In the genomic region with DNA sequence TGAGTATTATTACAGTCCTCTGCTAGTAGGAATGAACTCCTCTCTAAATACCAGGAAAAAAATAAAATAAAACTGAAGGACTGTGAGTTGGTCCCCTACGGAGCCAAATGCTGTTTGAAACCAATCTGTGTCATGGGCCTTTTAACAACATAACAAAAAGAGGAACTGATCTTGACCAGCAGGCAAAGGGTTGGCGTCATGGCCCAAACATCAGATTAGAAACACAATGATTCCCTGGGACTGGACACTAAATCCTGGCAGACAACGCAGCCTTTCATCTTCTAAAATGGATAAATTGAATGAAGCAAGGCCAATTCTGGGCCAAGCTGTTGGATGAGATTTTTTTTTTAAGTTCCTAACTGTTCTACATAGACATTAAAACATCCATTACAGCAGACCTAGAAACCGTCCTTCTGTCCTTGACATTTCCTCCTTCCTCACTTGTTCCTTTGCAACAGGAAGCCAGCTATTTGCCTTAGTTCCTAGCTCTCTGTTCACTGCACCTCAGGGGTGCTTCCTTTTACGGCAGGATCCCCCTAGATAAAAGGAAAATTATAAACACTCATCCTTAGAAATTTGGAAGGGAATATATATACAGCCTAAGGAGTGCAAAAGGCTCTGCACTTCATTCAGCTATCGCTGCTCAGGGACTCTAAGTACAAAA, we compare ENCODE assay signal across 27 cellular contexts. TPM values are rescaled to one million over a fixed set of nuclear protein-coding genes. Genes with fewer than 3 reads are reported as not detected.
A peak's percentile ranks its signal among the peaks of the same experiment; 100 is the strongest.
DNase-seq lines count a peak whose midpoint lies in the region; ATAC-seq, FAIRE-seq and TF ChIP-seq lines count a peak whose summit lies in the region.
"Had no signal": no experiment of that assay in that cellular context is flagged by ENCODE, and none has a peak within 500 bp of the region (broad histone marks: within the 10 kb centered on the region; RNA-seq: fewer than 3 reads in every experiment).

No MANE protein-coding gene starts in this region.

- no peaks in the 10 kb centered on the region for H4K20me1 ChIP-seq in HepG2 (ENCODE audit: insufficient read depth, low read length)
- H4K20me1 ChIP-seq in GM12878 (ENCODE audit: control insufficient read depth, insufficient read depth) = no peaks in the 10 kb centered on the region

- POLR2A ChIA-PET in HepG2 (lab: Yijun Ruan, JAX) = no interaction called here
- POLR2A ChIA-PET in GM12878 (lab: Charles Lee) = no interaction called here

- CTCF ChIA-PET in HepG2 (lab: Yijun Ruan, JAX; ENCODE audit: low intra/inter-chr PET ratio, low total read pairs) (no interaction called here), GM12878 (lab: Yijun Ruan, JAX) (interaction anchor here (0.8 kb wide), 1 partner anchor 66 kb away, joined by 3 read pairs; no protein-coding TSS in a partner anchor)

- TF ChIP-seq EP300 in HepG2 (IDR thresholded peaks at IDR 0.05; ENCODE audit: low read depth in 2 of 2, low read length in 2 of 2) (no peak), HepG2 (CRISPR knock-in tag; IDR thresholded peaks at IDR 0.05; ENCODE audit: borderline replicate concordance) (no peak), GM12878 (IDR thresholded peaks at IDR 0.05; ENCODE audit: borderline replicate concordance in 1 of 2, control insufficient read depth in 1 of 2, low read depth in 2 of 2, low read length in 2 of 2) (no peak), ovary (IDR thresholded peaks at IDR 0.05) (no peak)

- FAIRE-seq in HepG2 (lab: Jason Lieb, UNC) (no peak), GM12878 (lab: Jason Lieb, UNC) (no peak)
- FAIRE-seq: A549 had no signal

- H3K9ac ChIP-seq in HepG2 (ENCODE audit: insufficient read depth, low read depth, low read length) (no peak overlapping the region), GM12878 (ENCODE audit: control insufficient read depth, insufficient read depth, low read length) (no peak overlapping the region)

- H3K79me2 ChIP-seq in HepG2 (ENCODE audit: insufficient read depth, low read length) (no peaks in the 10 kb centered on the region), GM12878 (ENCODE audit: control insufficient read depth, insufficient read depth, low read length) (no peaks in the 10 kb centered on the region)

- H3K4me1 ChIP-seq in HepG2 (ENCODE audit: insufficient read depth, low read length) = peaks cover 15% of the 10 kb centered on the region
- H3K4me1 ChIP-seq in right lobe of liver = no peaks in the 10 kb centered on the region
- no peaks in the 10 kb centered on the region for H3K4me1 ChIP-seq in GM12878 (ENCODE audit: control insufficient read depth, insufficient read depth, low read length)
- peaks cover 6% of the 10 kb centered on the region for H3K4me1 ChIP-seq in ovary (ENCODE audit: insufficient read depth)
- H3K4me1 ChIP-seq: A549, foreskin keratinocyte had no signal

- RAD21 ChIA-PET in GM12878 (lab: Charles Lee; ENCODE audit: unreplicated experiment) = no interaction called here

- ATAC-seq in HepG2 (no peak), right lobe of liver (no peak), GM12878 (peak; percentile 86), GM19463 (IDR thresholded peaks at IDR 0.05; ENCODE audit: unreplicated experiment) (no peak), HG02642 (IDR thresholded peaks at IDR 0.05; ENCODE audit: poor library complexity, unreplicated experiment) (no peak)
- ATAC-seq: A549; activated CD8-positive, alpha-beta T cell treated with anti-CD3 and anti-CD28 coated beads, Interleukin-2, amount 10 ng/mL, durations not matched to agents 7 days and 5 days; foreskin keratinocyte; Panc1 had no signal

- TF ChIP-seq CTCF in HepG2 (CRISPR knock-in tag; IDR thresholded peaks at IDR 0.05) (no peak), right lobe of liver (IDR thresholded peaks at IDR 0.05) (no peak), GM12878 (IDR thresholded peaks at IDR 0.05 in 2 of 3, conservative IDR thresholded peaks at IDR 0.05 in 1 of 3; ENCODE audit: control insufficient read depth in 2 of 3, extremely low read depth in 1 of 3, insufficient read depth in 1 of 3, low read depth in 3 of 3, low read length in 3 of 3) (no peak), ovary (IDR thresholded peaks at IDR 0.05) (no peak)

- BruUV-seq in HepG2 (replicated peaks; lab: Mats Ljungman, UMichigan) (no TSS peak), GM12878 (replicated peaks; lab: Mats Ljungman, UMichigan) (no TSS peak)

- DNase-seq in HepG2 (ENCODE audit: low spot score) (peak; percentile 16), right lobe of liver (no peak), KBM-7 (peak; percentile 23), GM12878 (ENCODE audit: low read depth, low spot score) (no peak), ecto neural progenitor cell (ENCODE audit: low spot score) (no peak), ovary (no peak)
- DNase-seq: activated CD4-positive, CD25-positive, alpha-beta regulatory T cell treated with anti-CD3 and anti-CD28 coated beads, Interleukin-2, amount 50 U/mL, for 72 hours; activated CD8-positive, alpha-beta T cell treated with anti-CD3 and anti-CD28 coated beads, Interleukin-2, amount 10 ng/mL, durations not matched to agents 7 days and 5 days; activated naive CD4-positive, alpha-beta T cell treated with Interleukin-2 at 50 U/mL for 16 hours; activated T-cell treated with anti-CD3 and anti-CD28 coated beads, Interleukin-2, amount 50 U/mL, for 24 hours; aorta; C1 segment of cervical spinal cord; central memory CD4-positive, alpha-beta T cell; EL; erythroblast; foreskin keratinocyte; islet precursor cell; NCI-H146; NCI-H2171; NCI-H748 treated with DMSO at 0.1 percent for 48 hours; nucleus accumbens had no signal

- SMC1A ChIA-PET in GM12878 (lab: Charles Lee; ENCODE audit: uncharacterized antibody, unreplicated experiment) = no interaction called here

- 9% methylated on average over 6 of the region's 6 CpGs for WGBS in HepG2 (ENCODE audit: low lambda C conversion rate)
- 51% methylated on average over 6 of the region's 6 CpGs for WGBS in right lobe of liver (ENCODE audit: insufficient coverage, low coverage, low lambda C conversion rate, missing lambda C conversion rate)
- WGBS in GM12878 (ENCODE audit: insufficient coverage, insufficient replicate concordance, low lambda C conversion rate, missing lambda C conversion rate) = 12% methylated on average over 6 of the region's 6 CpGs
- 19 to 32% (median 22%) methylated on average over 6 of the region's 6 CpGs for WGBS in ovary, 3 donors

- H3K9me3 ChIP-seq in HepG2 (ENCODE audit: low read length) = no peaks in the 10 kb centered on the region
- no peaks in the 10 kb centered on the region for H3K9me3 ChIP-seq in right lobe of liver
- H3K9me3 ChIP-seq in GM12878 (replicated peaks; ENCODE audit: control insufficient read depth, insufficient read depth, low read length) = no peaks in the 10 kb centered on the region
- H3K9me3 ChIP-seq in ovary = no peaks in the 10 kb centered on the region
- H3K9me3 ChIP-seq: A549 had no signal

- H3K27me3 ChIP-seq in HepG2 (ENCODE audit: control insufficient read depth in 1 of 2, insufficient read depth in 2 of 2, low read length in 2 of 2) (peaks cover 0 to 16% of the 10 kb centered on the region in 2 experiments; a peak in 1 of 5 replicates), right lobe of liver (no peaks in the 10 kb centered on the region), GM12878 (replicated peaks in 1 of 2; ENCODE audit: control insufficient read depth in 2 of 2, insufficient read depth in 2 of 2, low read length in 1 of 2) (peaks cover 0 to 4% of the 10 kb centered on the region in 2 experiments; a peak in 1 of 4 replicates), ovary (no peaks in the 10 kb centered on the region)

- TF ChIP-seq POLR2A in HepG2 (IDR thresholded peaks at IDR 0.05; ENCODE audit: insufficient read depth in 1 of 2, low read depth in 2 of 2, low read length in 2 of 2) (no peak), right lobe of liver (IDR thresholded peaks at IDR 0.05) (no peak), GM12878 (IDR thresholded peaks at IDR 0.05; ENCODE audit: low read depth, low read length) (no peak), ovary (IDR thresholded peaks at IDR 0.05) (no peak)

- H3K4me3 ChIP-seq in HepG2 (replicated peaks in 1 of 3; ENCODE audit: insufficient read depth in 1 of 3, low read depth in 2 of 3, low read length in 3 of 3) = no peak overlapping the region
- H3K4me3 ChIP-seq in right lobe of liver = no peak overlapping the region
- H3K4me3 ChIP-seq in GM12878 = no peak overlapping the region
- H3K4me3 ChIP-seq in ovary = no peak overlapping the region
- H3K4me3 ChIP-seq: A549 had no signal

- H3K27ac ChIP-seq in HepG2 (ENCODE audit: extremely low read length, insufficient read depth, low read length) (no peak overlapping the region), right lobe of liver (no peak overlapping the region), GM12878 (ENCODE audit: control insufficient read depth, insufficient read depth) (no peak overlapping the region), ovary (no peak overlapping the region)
- H3K27ac ChIP-seq: A549, foreskin keratinocyte had no signal

- TF ChIP-seq RAD21 in HepG2 (CRISPR knock-in tag; IDR thresholded peaks at IDR 0.05) (no peak), GM12878 (IDR thresholded peaks at IDR 0.05; ENCODE audit: insufficient read depth, low read depth, low read length) (no peak)

- intact Hi-C loops in HepG2 (cut with micrococcal nuclease; ENCODE audit: unreplicated experiment) (no loop called here), right lobe of liver (cut with DNase I) (no loop called here), GM12878 (cut with micrococcal nuclease; ENCODE audit: unreplicated experiment) (no loop called here), ovary (cut with DNase I) (no loop called here)

- no peaks in the 10 kb centered on the region for H3K36me3 ChIP-seq in HepG2 (replicated peaks in 1 of 2; ENCODE audit: control insufficient read depth in 1 of 2, insufficient read depth in 2 of 2, low read length in 2 of 2)
- no peaks in the 10 kb centered on the region for H3K36me3 ChIP-seq in right lobe of liver
- H3K36me3 ChIP-seq in GM12878 (ENCODE audit: control insufficient read depth in 2 of 2, insufficient read depth in 2 of 2, low read length in 1 of 2) = no peaks in the 10 kb centered on the region
- no peaks in the 10 kb centered on the region for H3K36me3 ChIP-seq in ovary

- H3K4me2 ChIP-seq in HepG2 (ENCODE audit: low read depth, low read length) = 0 out of 2 replicates have a peak overlapping the region, but pooled peaks have one; percentile 21
- no peak overlapping the region for H3K4me2 ChIP-seq in GM12878 (ENCODE audit: control insufficient read depth, insufficient read depth)
- H3K4me2 ChIP-seq: A549 had no signal

- H2AFZ ChIP-seq in HepG2 (ENCODE audit: low read length) (peak overlapping the region; percentile 18), GM12878 (ENCODE audit: control insufficient read depth, low read depth, low read length) (no peak overlapping the region)

- in situ Hi-C loops in HepG2 (cut with HindIII; ENCODE audit: extremely low pct_ligation_motif_present, low pct_unique_long_range_greater_than_20kb) (no loop called here), KBM-7 (cut with MboI; ENCODE audit: low pct_unique_long_range_greater_than_20kb, low sequenced_read_pairs) (no loop called here), GM12878 (cut with MboI) (no loop called here)

RNA-seq across cellular contexts. Expression of a gene that starts 21.6 kb away (rescaled TPM):
- total RNA-seq in HepG2 (2016; rRNA removed; fragmentation: Illumina TruSeq; extraction: Trizol) (1.3 and 2.0 TPM in 2 replicates), right lobe of liver (not detected), GM12878 (2014; rRNA removed) (not detected in 2 replicates), GM12878 (2014; rRNA removed; fragmentation: Illumina TruSeq; extraction: Trizol) (not detected in 2 replicates), GM12878 (2021) (not detected in 2 replicates), ovary (1 to 10 TPM in 1 of 7 donors, under 1 TPM in 2, not detected in 4; 0.36 to 1.4 (median 0.79) TPM)
- 0.62 and 0.81 TPM in 2 replicates for total RNA-seq in HepG2 (2016; cell fraction: cytosol; rRNA removed; fragmentation: Illumina TruSeq; extraction: Trizol; ENCODE audit: low read depth)
- 1.2 and 1.6 TPM in 2 replicates for total RNA-seq in HepG2 (2016; cell fraction: insoluble cytoplasmic fraction; rRNA removed; fragmentation: Illumina TruSeq; extraction: Trizol)
- 1.5 TPM in 2 replicates for total RNA-seq in HepG2 (2016; cell fraction: membrane; rRNA removed; fragmentation: Illumina TruSeq; extraction: Trizol)
- total RNA-seq in HepG2 (2016; cell fraction: nucleus; rRNA removed; fragmentation: Illumina TruSeq; extraction: Trizol) = 0.75 and 2.1 TPM in 2 replicates
- polyA plus RNA-seq in HepG2 (2011; rRNA removed) (0.59 and 0.81 TPM in 2 replicates), GM12878 (2011; rRNA removed) (not detected in 2 replicates), GM12878 (2014; fragmentation: Illumina TruSeq; extraction: Trizol) (not detected in 2 replicates), GM12878 (2014; fragmentation: Nextera tagmentation; extraction: Ambion mirVana) (not detected), GM12878 (2014; rRNA removed) (not detected in 2 replicates), GM12878 (2016; fragmentation: Nextera tagmentation; extraction: Ambion mirVana) (not detected), ovary (under 1 TPM in 1 of 2 donors, not detected in 1; 0.15 TPM)
- 0.81 and 0.94 TPM in 2 replicates for polyA plus RNA-seq in HepG2 (2011; cell fraction: cytosol; rRNA removed)
- 0.11 and 0.29 TPM in 2 replicates for polyA plus RNA-seq in HepG2 (2011; cell fraction: nucleus; rRNA removed)
- 0.48 and 0.64 TPM in 2 replicates for polyA plus RNA-seq in HepG2 (2012)
- 0.52 and 1.4 TPM in 2 replicates for polyA plus RNA-seq in HepG2 (2016; cell fraction: cytosol; fragmentation: Illumina TruSeq; extraction: Trizol; ENCODE audit: low read depth)
- 1.1 and 1.2 TPM in 2 replicates for polyA plus RNA-seq in HepG2 (2016; cell fraction: insoluble cytoplasmic fraction; fragmentation: Illumina TruSeq; extraction: Trizol; ENCODE audit: low read depth)
- 1.3 TPM in 2 replicates for polyA plus RNA-seq in HepG2 (2016; cell fraction: membrane; fragmentation: Illumina TruSeq; extraction: Trizol; ENCODE audit: low read depth)
- 0.79 and 1.1 TPM in 2 replicates for polyA plus RNA-seq in HepG2 (2016; cell fraction: nucleus; fragmentation: Illumina TruSeq; extraction: Trizol; ENCODE audit: insufficient read depth, low read depth)
- polyA minus RNA-seq in HepG2 (2011; rRNA and poly(A)+ RNA removed; ENCODE audit: low replicate concordance) = 1.6 TPM in 1 of 2 replicates, not detected in the other
- 0.35 and 0.79 TPM in 2 replicates for polyA minus RNA-seq in HepG2 (2011; cell fraction: cytosol; rRNA and poly(A)+ RNA removed)
- 1.0 and 1.7 TPM in 2 replicates for polyA minus RNA-seq in HepG2 (2011; cell fraction: nucleus; rRNA and poly(A)+ RNA removed)
- not detected in 2 replicates for total RNA-seq in GM12878 (2013; cell fraction: nucleolus; rRNA removed)
- polyA plus RNA-seq in GM12878 (2011; ENCODE audit: low read depth) = not detected
- polyA plus RNA-seq in GM12878 (2011; cell fraction: cytosol; rRNA removed) = not detected in 2 replicates
- polyA plus RNA-seq in GM12878 (2011; cell fraction: nucleus; rRNA removed) = not detected in 2 replicates
- polyA plus RNA-seq in GM12878 (2012) = not detected in 2 replicates
- not detected in 2 replicates for polyA minus RNA-seq in GM12878 (2011; rRNA and poly(A)+ RNA removed)
- polyA minus RNA-seq in GM12878 (2011; cell fraction: cytosol; rRNA and poly(A)+ RNA removed) = not detected in 2 replicates
- polyA minus RNA-seq in GM12878 (2011; cell fraction: nucleus; rRNA and poly(A)+ RNA removed) = not detected in 2 replicates
- total RNA-seq: activated CD8-positive, alpha-beta T cell treated with anti-CD3 and anti-CD28 coated beads, Interleukin-2, amount 10 ng/mL, durations not matched to agents 7 days and 5 days; aorta; foreskin keratinocyte; lower leg skin; urinary bladder had no signal
- polyA plus RNA-seq: A549, aorta, foreskin keratinocyte had no signal

RNA-seq across cellular contexts. Expression of a gene that starts 59.6 kb away (rescaled TPM):
- total RNA-seq in HepG2 (2016; rRNA removed; fragmentation: Illumina TruSeq; extraction: Trizol) (11.1 and 18.6 TPM in 2 replicates), right lobe of liver (1 to 10 TPM; 3.4 to 8.7 (median 5.1) TPM), GM12878 (2014; rRNA removed) (9.1 and 10.6 TPM in 2 replicates), GM12878 (2014; rRNA removed; fragmentation: Illumina TruSeq; extraction: Trizol) (15.5 and 16.5 TPM in 2 replicates), GM12878 (2021) (9.0 and 10.1 TPM in 2 replicates), ovary (10 to 100 TPM; 12.1 to 40.7 (median 20.9) TPM)
- total RNA-seq in HepG2 (2016; cell fraction: cytosol; rRNA removed; fragmentation: Illumina TruSeq; extraction: Trizol; ENCODE audit: low read depth) = 3.7 and 4.8 TPM in 2 replicates
- 11.2 and 19.6 TPM in 2 replicates for total RNA-seq in HepG2 (2016; cell fraction: insoluble cytoplasmic fraction; rRNA removed; fragmentation: Illumina TruSeq; extraction: Trizol)
- 9.0 and 9.6 TPM in 2 replicates for total RNA-seq in HepG2 (2016; cell fraction: membrane; rRNA removed; fragmentation: Illumina TruSeq; extraction: Trizol)
- 23.8 and 31.9 TPM in 2 replicates for total RNA-seq in HepG2 (2016; cell fraction: nucleus; rRNA removed; fragmentation: Illumina TruSeq; extraction: Trizol)
- polyA plus RNA-seq in HepG2 (2011; rRNA removed) (4.0 and 4.5 TPM in 2 replicates), GM12878 (2011; rRNA removed) (10.0 and 14.4 TPM in 2 replicates), GM12878 (2014; fragmentation: Illumina TruSeq; extraction: Trizol) (11.8 and 17.3 TPM in 2 replicates), GM12878 (2014; fragmentation: Nextera tagmentation; extraction: Ambion mirVana) (1 to 10 TPM; 3.5 to 4.3 TPM), GM12878 (2014; rRNA removed) (7.6 and 10.2 TPM in 2 replicates), GM12878 (2016; fragmentation: Nextera tagmentation; extraction: Ambion mirVana) (1 to 10 TPM; 6.3 to 6.7 TPM), ovary (10 to 100 TPM; 13.1 to 22.7 TPM)
- 1.9 and 3.7 TPM in 2 replicates for polyA plus RNA-seq in HepG2 (2011; cell fraction: cytosol; rRNA removed)
- 4.1 and 4.8 TPM in 2 replicates for polyA plus RNA-seq in HepG2 (2011; cell fraction: nucleus; rRNA removed)
- polyA plus RNA-seq in HepG2 (2012) = 4.2 and 4.6 TPM in 2 replicates
- polyA plus RNA-seq in HepG2 (2016; cell fraction: cytosol; fragmentation: Illumina TruSeq; extraction: Trizol; ENCODE audit: low read depth) = 1.6 and 1.7 TPM in 2 replicates
- polyA plus RNA-seq in HepG2 (2016; cell fraction: insoluble cytoplasmic fraction; fragmentation: Illumina TruSeq; extraction: Trizol; ENCODE audit: low read depth) = 8.9 and 9.5 TPM in 2 replicates
- 2.7 and 4.0 TPM in 2 replicates for polyA plus RNA-seq in HepG2 (2016; cell fraction: membrane; fragmentation: Illumina TruSeq; extraction: Trizol; ENCODE audit: low read depth)
- 31.8 and 33.9 TPM in 2 replicates for polyA plus RNA-seq in HepG2 (2016; cell fraction: nucleus; fragmentation: Illumina TruSeq; extraction: Trizol; ENCODE audit: insufficient read depth, low read depth)
- polyA minus RNA-seq in HepG2 (2011; rRNA and poly(A)+ RNA removed; ENCODE audit: low replicate concordance) = 6.1 and 6.8 TPM in 2 replicates
- 5.4 and 7.4 TPM in 2 replicates for polyA minus RNA-seq in HepG2 (2011; cell fraction: cytosol; rRNA and poly(A)+ RNA removed)
- 23.5 and 24.7 TPM in 2 replicates for polyA minus RNA-seq in HepG2 (2011; cell fraction: nucleus; rRNA and poly(A)+ RNA removed)
- 13.7 and 14.2 TPM in 2 replicates for total RNA-seq in GM12878 (2013; cell fraction: nucleolus; rRNA removed)
- polyA plus RNA-seq in GM12878 (2011; ENCODE audit: low read depth) = 2.9 TPM
- polyA plus RNA-seq in GM12878 (2011; cell fraction: cytosol; rRNA removed) = 6.2 and 6.3 TPM in 2 replicates
- 10.5 and 14.5 TPM in 2 replicates for polyA plus RNA-seq in GM12878 (2011; cell fraction: nucleus; rRNA removed)
- polyA plus RNA-seq in GM12878 (2012) = 2.8 and 2.9 TPM in 2 replicates
- polyA minus RNA-seq in GM12878 (2011; rRNA and poly(A)+ RNA removed) = 14.4 and 15.1 TPM in 2 replicates
- polyA minus RNA-seq in GM12878 (2011; cell fraction: cytosol; rRNA and poly(A)+ RNA removed) = 4.7 and 5.2 TPM in 2 replicates
- 11.1 and 20.9 TPM in 2 replicates for polyA minus RNA-seq in GM12878 (2011; cell fraction: nucleus; rRNA and poly(A)+ RNA removed)

Comparison
In these comparisons a context has a peak if more than half of its experiments do, and no peak if none do; other contexts are left out.
1. DNase-seq: peak in HepG2 (single experiment) and KBM-7 (single experiment); none in right lobe of liver (0 of 3), GM12878 (single experiment), ecto neural progenitor cell (single experiment) and ovary (0 of 5).